27 cellular contexts compared by ENCODE assay signal in genomic region chr1:112417985-112418607, GRCh38.
"Had no signal": no experiment of that assay in that cellular context is flagged by ENCODE, and none has a peak within 500 bp of the region (broad histone marks: within the 10 kb centered on the region; RNA-seq: fewer than 3 reads in every experiment).

No MANE protein-coding gene starts in this region.

- ATAC-seq: activated T-helper 17 cell treated with anti-CD3 and anti-CD28 coated beads, Interleukin-2, amount 50 U/mL, for 72 hours; T-helper 17 cell had no signal

- DNase-seq: activated B cell treated with CpG ODN at 0.5 μM for 24 hours; activated CD4-positive, alpha-beta memory T cell treated with anti-CD3 and anti-CD28 coated beads, Interleukin-2, amount 10 ng/mL, durations not matched to agents 7 days and 5 days; activated CD4-positive, alpha-beta T cell treated with anti-CD3 and anti-CD28 coated beads for 1 hour; activated CD4-positive, alpha-beta T cell treated with anti-CD3 and anti-CD28 coated beads, Interleukin-2, amount 10 ng/mL, durations not matched to agents 24 days and 14 days; activated gamma-delta T cell; activated naive CD4-positive, alpha-beta T cell treated with anti-CD3 and anti-CD28 coated beads for 36 hours; activated T-cell treated with anti-CD3 and anti-CD28 coated beads for 4 hours; activated T-cell treated with anti-CD3 and anti-CD28 coated beads, Interleukin-2, amount 50 U/mL, for 48 hours; anterior cingulate cortex; caudate nucleus; MG63; NCI-H1092 treated with DMSO at 0.1 percent for 48 hours; NCI-H1417 treated with DMSO at 0.1 percent for 48 hours; NCI-H1694; NCI-H2029; NCI-H345; NCI-H510A treated with DMSO at 0.1 percent for 48 hours; NCI-H69; Peyer's patch; Right ventricle myocardium superior; SJCRH30; T-helper 17 cell; T1000 had no signal

- H3K4me1 Mint-ChIP-seq: activated B cell treated with CpG ODN at 0.5 μM for 24 hours; activated CD4-positive, alpha-beta T cell treated with anti-CD3 and anti-CD28 coated beads, Interleukin-2, amount 10 ng/mL, durations not matched to agents 24 days and 14 days; activated T-helper 17 cell treated with anti-CD3 and anti-CD28 coated beads, Interleukin-2, amount 50 U/mL, for 72 hours; T-helper 17 cell had no signal

- H3K36me3 Mint-ChIP-seq: activated naive CD8-positive, alpha-beta T cell had no signal

- H3K9me3 ChIP-seq: breast epithelium, MG63, Peyer's patch, SJCRH30 had no signal

- H3K4me3 Mint-ChIP-seq: activated B cell treated with CpG ODN at 0.5 μM for 24 hours; activated CD4-positive, alpha-beta memory T cell treated with anti-CD3 and anti-CD28 coated beads, Interleukin-2, amount 10 ng/mL, durations not matched to agents 7 days and 5 days; activated CD4-positive, alpha-beta T cell treated with anti-CD3 and anti-CD28 coated beads, Interleukin-2, amount 10 ng/mL, durations not matched to agents 24 days and 14 days; activated naive CD4-positive, alpha-beta T cell treated with anti-CD3 and anti-CD28 coated beads for 36 hours; activated naive CD8-positive, alpha-beta T cell; activated T-helper 17 cell treated with anti-CD3 and anti-CD28 coated beads, Interleukin-2, amount 50 U/mL, for 72 hours; T-helper 17 cell had no signal

- H3K27ac ChIP-seq: breast epithelium, Peyer's patch, RWPE1, SJCRH30 had no signal

- H3K27ac Mint-ChIP-seq: activated B cell treated with CpG ODN at 0.5 μM for 24 hours; activated CD4-positive, alpha-beta memory T cell treated with anti-CD3 and anti-CD28 coated beads, Interleukin-2, amount 10 ng/mL, durations not matched to agents 7 days and 5 days; activated CD4-positive, alpha-beta T cell treated with anti-CD3 and anti-CD28 coated beads, Interleukin-2, amount 10 ng/mL, durations not matched to agents 24 days and 14 days; activated naive CD4-positive, alpha-beta T cell treated with anti-CD3 and anti-CD28 coated beads for 36 hours; activated naive CD8-positive, alpha-beta T cell; activated T-helper 17 cell treated with anti-CD3 and anti-CD28 coated beads, Interleukin-2, amount 50 U/mL, for 72 hours; T-helper 17 cell had no signal

- H3K4me3 ChIP-seq: breast epithelium, MG63, Peyer's patch, SJCRH30 had no signal

- H3K9me3 Mint-ChIP-seq: activated B cell treated with CpG ODN at 0.5 μM for 24 hours; activated CD4-positive, alpha-beta memory T cell treated with anti-CD3 and anti-CD28 coated beads, Interleukin-2, amount 10 ng/mL, durations not matched to agents 7 days and 5 days; activated CD4-positive, alpha-beta T cell treated with anti-CD3 and anti-CD28 coated beads, Interleukin-2, amount 10 ng/mL, durations not matched to agents 24 days and 14 days; activated naive CD4-positive, alpha-beta T cell treated with anti-CD3 and anti-CD28 coated beads for 36 hours; activated T-helper 17 cell treated with anti-CD3 and anti-CD28 coated beads, Interleukin-2, amount 50 U/mL, for 72 hours had no signal

- H3K27me3 Mint-ChIP-seq: activated B cell treated with CpG ODN at 0.5 μM for 24 hours; activated CD4-positive, alpha-beta memory T cell treated with anti-CD3 and anti-CD28 coated beads, Interleukin-2, amount 10 ng/mL, durations not matched to agents 7 days and 5 days had no signal
